In the genomic region with DNA sequence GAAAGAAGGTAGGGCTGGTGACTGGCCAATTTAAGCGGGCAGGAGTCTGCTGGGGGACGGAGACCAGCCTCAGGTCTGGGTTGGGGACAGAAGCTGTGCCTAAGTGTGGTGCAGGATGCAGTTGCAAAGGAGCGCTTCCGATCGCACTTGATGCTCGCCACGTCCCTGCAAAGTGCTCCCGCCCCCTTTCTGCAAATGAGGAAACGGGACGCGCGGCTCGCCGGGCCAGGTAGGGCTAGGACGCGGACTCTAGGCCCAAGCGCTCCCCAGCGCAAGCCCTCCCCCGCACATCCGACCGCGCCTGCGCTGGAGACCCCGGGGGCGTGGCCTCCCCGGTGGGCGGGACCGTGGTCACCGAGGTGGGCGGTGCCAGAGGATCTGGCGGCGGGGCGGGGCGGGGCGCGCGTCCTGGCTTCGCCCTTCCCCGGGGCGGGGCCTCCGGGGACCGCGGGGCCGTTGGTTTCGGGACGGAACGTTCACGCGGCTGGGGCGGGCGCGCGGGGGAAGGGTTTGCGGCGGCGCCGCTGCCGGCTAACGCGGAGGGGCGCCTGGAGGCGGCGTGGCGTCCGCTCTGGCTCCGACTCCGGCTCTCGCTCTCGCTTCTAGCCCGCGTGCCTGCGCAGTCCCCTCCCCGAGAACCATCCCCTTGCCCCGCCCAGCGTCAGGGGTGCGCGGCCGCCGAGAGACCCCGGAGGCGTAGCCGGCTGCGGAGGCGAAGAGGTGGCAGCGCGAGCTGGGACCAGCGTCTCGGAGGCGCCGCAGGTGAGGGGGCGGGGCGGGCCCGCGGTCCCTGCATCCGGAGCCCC, we compare ENCODE assay signal across 1 cellular context.
TF ChIP-seq lines count a peak whose summit lies in the region.

A gene (plus strand): TSS at position 513 of the 806 bp plus-strand sequence. CDS start 12,446 bp downstream, outside the sequence.

TF ChIP-seq in HepG2, 621 proteins besides CTCF, POLR2A, EP300 and RAD21 (continued from another document and continues in another):
- TF ChIP-seq, protein P1, sequence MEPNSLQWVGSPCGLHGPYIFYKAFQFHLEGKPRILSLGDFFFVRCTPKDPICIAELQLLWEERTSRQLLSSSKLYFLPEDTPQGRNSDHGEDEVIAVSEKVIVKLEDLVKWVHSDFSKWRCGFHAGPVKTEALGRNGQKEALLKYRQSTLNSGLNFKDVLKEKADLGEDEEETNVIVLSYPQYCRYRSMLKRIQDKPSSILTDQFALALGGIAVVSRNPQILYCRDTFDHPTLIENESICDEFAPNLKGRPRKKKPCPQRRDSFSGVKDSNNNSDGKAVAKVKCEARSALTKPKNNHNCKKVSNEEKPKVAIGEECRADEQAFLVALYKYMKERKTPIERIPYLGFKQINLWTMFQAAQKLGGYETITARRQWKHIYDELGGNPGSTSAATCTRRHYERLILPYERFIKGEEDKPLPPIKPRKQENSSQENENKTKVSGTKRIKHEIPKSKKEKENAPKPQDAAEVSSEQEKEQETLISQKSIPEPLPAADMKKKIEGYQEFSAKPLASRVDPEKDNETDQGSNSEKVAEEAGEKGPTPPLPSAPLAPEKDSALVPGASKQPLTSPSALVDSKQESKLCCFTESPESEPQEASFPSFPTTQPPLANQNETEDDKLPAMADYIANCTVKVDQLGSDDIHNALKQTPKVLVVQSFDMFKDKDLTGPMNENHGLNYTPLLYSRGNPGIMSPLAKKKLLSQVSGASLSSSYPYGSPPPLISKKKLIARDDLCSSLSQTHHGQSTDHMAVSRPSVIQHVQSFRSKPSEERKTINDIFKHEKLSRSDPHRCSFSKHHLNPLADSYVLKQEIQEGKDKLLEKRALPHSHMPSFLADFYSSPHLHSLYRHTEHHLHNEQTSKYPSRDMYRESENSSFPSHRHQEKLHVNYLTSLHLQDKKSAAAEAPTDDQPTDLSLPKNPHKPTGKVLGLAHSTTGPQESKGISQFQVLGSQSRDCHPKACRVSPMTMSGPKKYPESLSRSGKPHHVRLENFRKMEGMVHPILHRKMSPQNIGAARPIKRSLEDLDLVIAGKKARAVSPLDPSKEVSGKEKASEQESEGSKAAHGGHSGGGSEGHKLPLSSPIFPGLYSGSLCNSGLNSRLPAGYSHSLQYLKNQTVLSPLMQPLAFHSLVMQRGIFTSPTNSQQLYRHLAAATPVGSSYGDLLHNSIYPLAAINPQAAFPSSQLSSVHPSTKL (CRISPR knock-in tag; IDR thresholded peaks at IDR 0.05) = 0 out of 2 replicates have a peak, but pooled peaks have one; percentile 14
- TF ChIP-seq GTF2F1 (IDR thresholded peaks at IDR 0.05; ENCODE audit: low read length) = no peak
- no peak for TF ChIP-seq ADNP (CRISPR knock-in tag; IDR thresholded peaks at IDR 0.05)
- TF ChIP-seq, protein P2, sequence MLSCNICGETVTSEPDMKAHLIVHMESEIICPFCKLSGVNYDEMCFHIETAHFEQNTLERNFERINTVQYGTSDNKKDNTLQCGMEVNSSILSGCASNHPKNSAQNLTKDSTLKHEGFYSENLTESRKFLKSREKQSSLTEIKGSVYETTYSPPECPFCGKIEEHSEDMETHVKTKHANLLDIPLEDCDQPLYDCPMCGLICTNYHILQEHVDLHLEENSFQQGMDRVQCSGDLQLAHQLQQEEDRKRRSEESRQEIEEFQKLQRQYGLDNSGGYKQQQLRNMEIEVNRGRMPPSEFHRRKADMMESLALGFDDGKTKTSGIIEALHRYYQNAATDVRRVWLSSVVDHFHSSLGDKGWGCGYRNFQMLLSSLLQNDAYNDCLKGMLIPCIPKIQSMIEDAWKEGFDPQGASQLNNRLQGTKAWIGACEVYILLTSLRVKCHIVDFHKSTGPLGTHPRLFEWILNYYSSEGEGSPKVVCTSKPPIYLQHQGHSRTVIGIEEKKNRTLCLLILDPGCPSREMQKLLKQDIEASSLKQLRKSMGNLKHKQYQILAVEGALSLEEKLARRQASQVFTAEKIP (CRISPR knock-in tag; IDR thresholded peaks at IDR 0.05; ENCODE audit: borderline replicate concordance) = no peak
- TF ChIP-seq NFIB (CRISPR knock-in tag; IDR thresholded peaks at IDR 0.05; ENCODE audit: borderline replicate concordance) = no peak
- TF ChIP-seq MED13 (CRISPR knock-in tag; IDR thresholded peaks at IDR 0.05) = peak; percentile 73
- peak; percentile 67; the same call in 1 of the 2 replicates for TF ChIP-seq KAT7 (CRISPR knock-in tag; IDR thresholded peaks at IDR 0.05; ENCODE audit: borderline replicate concordance)
- TF ChIP-seq KMT2B (CRISPR knock-in tag; IDR thresholded peaks at IDR 0.05) = peak; percentile 77
- peak; percentile 83 for TF ChIP-seq SALL1 (CRISPR knock-in tag; IDR thresholded peaks at IDR 0.05)
- TF ChIP-seq, protein P3, sequence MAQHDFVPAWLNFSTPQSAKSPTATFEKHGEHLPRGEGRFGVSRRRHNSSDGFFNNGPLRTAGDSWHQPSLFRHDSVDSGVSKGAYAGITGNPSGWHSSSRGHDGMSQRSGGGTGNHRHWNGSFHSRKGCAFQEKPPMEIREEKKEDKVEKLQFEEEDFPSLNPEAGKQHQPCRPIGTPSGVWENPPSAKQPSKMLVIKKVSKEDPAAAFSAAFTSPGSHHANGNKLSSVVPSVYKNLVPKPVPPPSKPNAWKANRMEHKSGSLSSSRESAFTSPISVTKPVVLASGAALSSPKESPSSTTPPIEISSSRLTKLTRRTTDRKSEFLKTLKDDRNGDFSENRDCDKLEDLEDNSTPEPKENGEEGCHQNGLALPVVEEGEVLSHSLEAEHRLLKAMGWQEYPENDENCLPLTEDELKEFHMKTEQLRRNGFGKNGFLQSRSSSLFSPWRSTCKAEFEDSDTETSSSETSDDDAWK (CRISPR knock-in tag; IDR thresholded peaks at IDR 0.05) = no peak
- TF ChIP-seq BRD4 (CRISPR knock-in tag; IDR thresholded peaks at IDR 0.05) = no peak
- no peak for TF ChIP-seq NRL (CRISPR knock-in tag; IDR thresholded peaks at IDR 0.05; ENCODE audit: borderline replicate concordance)
- TF ChIP-seq, protein P4, sequence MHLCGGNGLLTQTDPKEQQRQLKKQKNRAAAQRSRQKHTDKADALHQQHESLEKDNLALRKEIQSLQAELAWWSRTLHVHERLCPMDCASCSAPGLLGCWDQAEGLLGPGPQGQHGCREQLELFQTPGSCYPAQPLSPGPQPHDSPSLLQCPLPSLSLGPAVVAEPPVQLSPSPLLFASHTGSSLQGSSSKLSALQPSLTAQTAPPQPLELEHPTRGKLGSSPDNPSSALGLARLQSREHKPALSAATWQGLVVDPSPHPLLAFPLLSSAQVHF (CRISPR knock-in tag; IDR thresholded peaks at IDR 0.05) = no peak
- 0 out of 2 replicates have a peak, but pooled peaks have one; percentile 16 for TF ChIP-seq MTF2 (CRISPR knock-in tag; IDR thresholded peaks at IDR 0.05; ENCODE audit: borderline replicate concordance)
- TF ChIP-seq RARA (CRISPR knock-in tag; IDR thresholded peaks at IDR 0.05) = no peak; the same call in none of the 2 replicates
- TF ChIP-seq, protein P5, sequence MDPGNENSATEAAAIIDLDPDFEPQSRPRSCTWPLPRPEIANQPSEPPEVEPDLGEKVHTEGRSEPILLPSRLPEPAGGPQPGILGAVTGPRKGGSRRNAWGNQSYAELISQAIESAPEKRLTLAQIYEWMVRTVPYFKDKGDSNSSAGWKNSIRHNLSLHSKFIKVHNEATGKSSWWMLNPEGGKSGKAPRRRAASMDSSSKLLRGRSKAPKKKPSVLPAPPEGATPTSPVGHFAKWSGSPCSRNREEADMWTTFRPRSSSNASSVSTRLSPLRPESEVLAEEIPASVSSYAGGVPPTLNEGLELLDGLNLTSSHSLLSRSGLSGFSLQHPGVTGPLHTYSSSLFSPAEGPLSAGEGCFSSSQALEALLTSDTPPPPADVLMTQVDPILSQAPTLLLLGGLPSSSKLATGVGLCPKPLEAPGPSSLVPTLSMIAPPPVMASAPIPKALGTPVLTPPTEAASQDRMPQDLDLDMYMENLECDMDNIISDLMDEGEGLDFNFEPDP (CRISPR knock-in tag; conservative IDR thresholded peaks at IDR 0.05) = no peak
- TF ChIP-seq PHB2 (IDR thresholded peaks at IDR 0.05; ENCODE audit: partially characterized antibody) = no peak
- TF ChIP-seq ZNF253 (CRISPR knock-in tag; IDR thresholded peaks at IDR 0.05; ENCODE audit: borderline replicate concordance) = 0 out of 2 replicates have a peak, but pooled peaks have one; percentile 8
- TF ChIP-seq NFIC (IDR thresholded peaks at IDR 0.05; ENCODE audit: low read length) = no peak
- TF ChIP-seq, protein P6, sequence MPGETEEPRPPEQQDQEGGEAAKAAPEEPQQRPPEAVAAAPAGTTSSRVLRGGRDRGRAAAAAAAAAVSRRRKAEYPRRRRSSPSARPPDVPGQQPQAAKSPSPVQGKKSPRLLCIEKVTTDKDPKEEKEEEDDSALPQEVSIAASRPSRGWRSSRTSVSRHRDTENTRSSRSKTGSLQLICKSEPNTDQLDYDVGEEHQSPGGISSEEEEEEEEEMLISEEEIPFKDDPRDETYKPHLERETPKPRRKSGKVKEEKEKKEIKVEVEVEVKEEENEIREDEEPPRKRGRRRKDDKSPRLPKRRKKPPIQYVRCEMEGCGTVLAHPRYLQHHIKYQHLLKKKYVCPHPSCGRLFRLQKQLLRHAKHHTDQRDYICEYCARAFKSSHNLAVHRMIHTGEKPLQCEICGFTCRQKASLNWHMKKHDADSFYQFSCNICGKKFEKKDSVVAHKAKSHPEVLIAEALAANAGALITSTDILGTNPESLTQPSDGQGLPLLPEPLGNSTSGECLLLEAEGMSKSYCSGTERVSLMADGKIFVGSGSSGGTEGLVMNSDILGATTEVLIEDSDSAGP (CRISPR knock-in tag; IDR thresholded peaks at IDR 0.05; ENCODE audit: borderline replicate concordance) = peak; percentile 79
- TF ChIP-seq, protein P7, sequence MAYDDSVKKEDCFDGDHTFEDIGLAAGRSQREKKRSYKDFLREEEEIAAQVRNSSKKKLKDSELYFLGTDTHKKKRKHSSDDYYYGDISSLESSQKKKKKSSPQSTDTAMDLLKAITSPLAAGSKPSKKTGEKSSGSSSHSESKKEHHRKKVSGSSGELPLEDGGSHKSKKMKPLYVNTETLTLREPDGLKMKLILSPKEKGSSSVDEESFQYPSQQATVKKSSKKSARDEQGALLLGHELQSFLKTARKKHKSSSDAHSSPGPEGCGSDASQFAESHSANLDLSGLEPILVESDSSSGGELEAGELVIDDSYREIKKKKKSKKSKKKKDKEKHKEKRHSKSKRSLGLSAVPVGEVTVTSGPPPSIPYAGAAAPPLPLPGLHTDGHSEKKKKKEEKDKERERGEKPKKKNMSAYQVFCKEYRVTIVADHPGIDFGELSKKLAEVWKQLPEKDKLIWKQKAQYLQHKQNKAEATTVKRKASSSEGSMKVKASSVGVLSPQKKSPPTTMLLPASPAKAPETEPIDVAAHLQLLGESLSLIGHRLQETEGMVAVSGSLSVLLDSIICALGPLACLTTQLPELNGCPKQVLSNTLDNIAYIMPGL (CRISPR knock-in tag; IDR thresholded peaks at IDR 0.05; ENCODE audit: borderline replicate concordance in 1 of 2, low read depth in 1 of 2) = peak; percentile 51 to 59; a peak in 2 of 4 replicates
- no peak for TF ChIP-seq ZNF562 (CRISPR knock-in tag; IDR thresholded peaks at IDR 0.05; ENCODE audit: borderline replicate concordance)
- TF ChIP-seq ZNF672 (CRISPR knock-in tag; IDR thresholded peaks at IDR 0.05) = 0 out of 2 replicates have a peak, but pooled peaks have one; percentile 71
- TF ChIP-seq ZNF160 (CRISPR knock-in tag; IDR thresholded peaks at IDR 0.05) = peak; percentile 72; the same call in 1 of the 2 replicates
- TF ChIP-seq, protein P8, sequence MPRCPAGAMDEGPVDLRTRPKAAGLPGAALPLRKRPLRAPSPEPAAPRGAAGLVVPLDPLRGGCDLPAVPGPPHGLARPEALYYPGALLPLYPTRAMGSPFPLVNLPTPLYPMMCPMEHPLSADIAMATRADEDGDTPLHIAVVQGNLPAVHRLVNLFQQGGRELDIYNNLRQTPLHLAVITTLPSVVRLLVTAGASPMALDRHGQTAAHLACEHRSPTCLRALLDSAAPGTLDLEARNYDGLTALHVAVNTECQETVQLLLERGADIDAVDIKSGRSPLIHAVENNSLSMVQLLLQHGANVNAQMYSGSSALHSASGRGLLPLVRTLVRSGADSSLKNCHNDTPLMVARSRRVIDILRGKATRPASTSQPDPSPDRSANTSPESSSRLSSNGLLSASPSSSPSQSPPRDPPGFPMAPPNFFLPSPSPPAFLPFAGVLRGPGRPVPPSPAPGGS (CRISPR knock-in tag; IDR thresholded peaks at IDR 0.05) = no peak
- TF ChIP-seq FOXO1 (CRISPR knock-in tag; IDR thresholded peaks at IDR 0.05) = no peak
- peak; percentile 18; the same call in 1 of the 2 replicates for TF ChIP-seq SMAD3 (CRISPR knock-in tag; IDR thresholded peaks at IDR 0.05)
- TF ChIP-seq SP1 (IDR thresholded peaks at IDR 0.05) = no peak
- TF ChIP-seq SP1 (CRISPR knock-in tag; IDR thresholded peaks at IDR 0.05) = peak; percentile 91
- TF ChIP-seq, protein P9, sequence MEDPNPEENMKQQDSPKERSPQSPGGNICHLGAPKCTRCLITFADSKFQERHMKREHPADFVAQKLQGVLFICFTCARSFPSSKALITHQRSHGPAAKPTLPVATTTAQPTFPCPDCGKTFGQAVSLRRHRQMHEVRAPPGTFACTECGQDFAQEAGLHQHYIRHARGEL (CRISPR knock-in tag; IDR thresholded peaks at IDR 0.05) = no peak
- TF ChIP-seq RNF2 (conservative IDR thresholded peaks at IDR 0.05; ENCODE audit: low read depth) = no peak
- peak; percentile 56; the same call in 1 of the 2 replicates for TF ChIP-seq ZNF747 (CRISPR knock-in tag; IDR thresholded peaks at IDR 0.05; ENCODE audit: borderline replicate concordance)
- no peak for TF ChIP-seq PRMT3 (CRISPR knock-in tag; IDR thresholded peaks at IDR 0.05; ENCODE audit: borderline replicate concordance, low read depth)
- TF ChIP-seq ELF3 (CRISPR knock-in tag; IDR thresholded peaks at IDR 0.05) = peak; percentile 91
- no peak; the same call in 1 of the 2 replicates for TF ChIP-seq ZNF780A (CRISPR knock-in tag; IDR thresholded peaks at IDR 0.05)
- TF ChIP-seq SRSF9 (IDR thresholded peaks at IDR 0.05; ENCODE audit: borderline replicate concordance, insufficient read depth, low read depth, low read length, poor library complexity, severe bottlenecking) = no peak
- TF ChIP-seq, protein P10, sequence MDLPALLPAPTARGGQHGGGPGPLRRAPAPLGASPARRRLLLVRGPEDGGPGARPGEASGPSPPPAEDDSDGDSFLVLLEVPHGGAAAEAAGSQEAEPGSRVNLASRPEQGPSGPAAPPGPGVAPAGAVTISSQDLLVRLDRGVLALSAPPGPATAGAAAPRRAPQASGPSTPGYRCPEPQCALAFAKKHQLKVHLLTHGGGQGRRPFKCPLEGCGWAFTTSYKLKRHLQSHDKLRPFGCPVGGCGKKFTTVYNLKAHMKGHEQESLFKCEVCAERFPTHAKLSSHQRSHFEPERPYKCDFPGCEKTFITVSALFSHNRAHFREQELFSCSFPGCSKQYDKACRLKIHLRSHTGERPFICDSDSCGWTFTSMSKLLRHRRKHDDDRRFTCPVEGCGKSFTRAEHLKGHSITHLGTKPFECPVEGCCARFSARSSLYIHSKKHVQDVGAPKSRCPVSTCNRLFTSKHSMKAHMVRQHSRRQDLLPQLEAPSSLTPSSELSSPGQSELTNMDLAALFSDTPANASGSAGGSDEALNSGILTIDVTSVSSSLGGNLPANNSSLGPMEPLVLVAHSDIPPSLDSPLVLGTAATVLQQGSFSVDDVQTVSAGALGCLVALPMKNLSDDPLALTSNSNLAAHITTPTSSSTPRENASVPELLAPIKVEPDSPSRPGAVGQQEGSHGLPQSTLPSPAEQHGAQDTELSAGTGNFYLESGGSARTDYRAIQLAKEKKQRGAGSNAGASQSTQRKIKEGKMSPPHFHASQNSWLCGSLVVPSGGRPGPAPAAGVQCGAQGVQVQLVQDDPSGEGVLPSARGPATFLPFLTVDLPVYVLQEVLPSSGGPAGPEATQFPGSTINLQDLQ (CRISPR knock-in tag; IDR thresholded peaks at IDR 0.05) = no peak
- no peak for TF ChIP-seq MBD4 (IDR thresholded peaks at IDR 0.05; ENCODE audit: borderline replicate concordance, low read length)
- peak; percentile 30; the same call in 1 of the 2 replicates for TF ChIP-seq HDAC2 (CRISPR knock-in tag; IDR thresholded peaks at IDR 0.05)
